Comparison of ENCODE assay signal across 1 cellular context in genomic region chr12:9283346-9284095, GRCh38.
TF ChIP-seq lines count a peak whose summit lies in the region.

No MANE protein-coding gene starts in this region.

TF ChIP-seq in HepG2, 621 proteins besides CTCF, POLR2A, EP300 and RAD21 (continued from another document):
- TF ChIP-seq KMT2A (CRISPR knock-in tag; IDR thresholded peaks at IDR 0.05) (peak; percentile 55; the same call in 1 of the 2 replicates), MNT (IDR thresholded peaks at IDR 0.05) (0 out of 2 replicates have a peak, but pooled peaks have one; percentile 8), PATZ1 (CRISPR knock-in tag; IDR thresholded peaks at IDR 0.05) (0 out of 2 replicates have a peak, but pooled peaks have one; percentile 7), ELF1 (CRISPR knock-in tag; IDR thresholded peaks at IDR 0.05) (peak; percentile 82), RARA (CRISPR knock-in tag; IDR thresholded peaks at IDR 0.05) (peak; percentile 16; the same call in 1 of the 2 replicates), ZFX (CRISPR knock-in tag; IDR thresholded peaks at IDR 0.05; ENCODE audit: low read depth) (peak; percentile 67), DMAP1 (CRISPR knock-in tag; IDR thresholded peaks at IDR 0.05) (peak; percentile 46; the same call in 1 of the 2 replicates), KMT2B (CRISPR knock-in tag; IDR thresholded peaks at IDR 0.05) (peak; percentile 65; the same call in 1 of the 2 replicates), ARNT2 (CRISPR knock-in tag; IDR thresholded peaks at IDR 0.05; ENCODE audit: low read depth) (peak; percentile 61; the same call in 1 of the 2 replicates), DR1 (CRISPR knock-in tag; IDR thresholded peaks at IDR 0.05) (peak; percentile 53; the same call in 1 of the 2 replicates), SALL1 (CRISPR knock-in tag; IDR thresholded peaks at IDR 0.05) (peak; percentile 57), KAT8 (CRISPR knock-in tag; IDR thresholded peaks at IDR 0.05) (peak; percentile 47; the same call in 1 of the 2 replicates), RBFOX2 (IDR thresholded peaks at IDR 0.05; ENCODE audit: low read depth, low read length) (peak; percentile 80; the same call in 1 of the 2 replicates)
TF ChIP-seq in HepG2: peak in this region for 60; not testable (repeated sequence) for 561.
